Comparison of ENCODE assay signal across 33 cellular contexts in genomic region chr9:94680020-94680419, GRCh38. TPM values are rescaled to one million over a fixed set of nuclear protein-coding genes. Genes with fewer than 3 reads are reported as not detected.
"Had no signal": no experiment of that assay in that cellular context is flagged by ENCODE, and none has a peak within 500 bp of the region (broad histone marks: within the 10 kb centered on the region; RNA-seq: fewer than 3 reads in every experiment).

No MANE protein-coding gene starts in this region.

- H3K27ac ChIP-seq: ascending aorta, breast epithelium, cardiac muscle cell, colonic mucosa, esophagus squamous epithelium, gastroesophageal sphincter, heart right ventricle had no signal

- H3K27me3 ChIP-seq: ascending aorta, breast epithelium, cardiac muscle cell, colonic mucosa, esophagus squamous epithelium, gastroesophageal sphincter, heart right ventricle had no signal

- H3K9me3 ChIP-seq: ascending aorta, breast epithelium, colonic mucosa, esophagus squamous epithelium, gastroesophageal sphincter, heart right ventricle had no signal

- DNase-seq: activated CD4-positive, alpha-beta memory T cell treated with anti-CD3 and anti-CD28 coated beads for 36 hours; activated CD4-positive, alpha-beta T cell treated with anti-CD3 and anti-CD28 coated beads for 36 hours; activated CD4-positive, alpha-beta T cell treated with anti-CD3 and anti-CD28 coated beads, Interleukin-2, amount 10 ng/mL, durations not matched to agents 24 days and 14 days; activated CD4-positive, CD25-positive, alpha-beta regulatory T cell; activated CD4-positive, CD25-positive, alpha-beta regulatory T cell treated with anti-CD3 and anti-CD28 coated beads, Interleukin-2, amount 50 U/mL, for 72 hours; activated CD8-positive, alpha-beta memory T cell treated with anti-CD3 and anti-CD28 coated beads, Interleukin-2, amount 50 U/mL, for 48 hours; activated CD8-positive, alpha-beta T cell treated with anti-CD3 and anti-CD28 coated beads, Interleukin-2, amount 10 ng/mL, durations not matched to agents 7 days and 5 days; activated gamma-delta T cell; activated naive CD4-positive, alpha-beta T cell; activated naive CD4-positive, alpha-beta T cell treated with anti-CD3 and anti-CD28 coated beads, Interleukin-2, amount 10 ng/mL, durations not matched to agents 7 days and 5 days; activated naive CD8-positive, alpha-beta T cell treated with anti-CD3 and anti-CD28 coated beads, Interleukin-2, amount 10 ng/mL, durations not matched to agents 7 days and 5 days; activated T-cell treated with anti-CD3 and anti-CD28 coated beads for 4 hours; activated T-cell treated with anti-CD3 and anti-CD28 coated beads, Interleukin-2, amount 50 U/mL, for 24 hours; activated T-cell treated with anti-CD3 and anti-CD28 coated beads, Interleukin-2, amount 50 U/mL, for 72 hours; central memory CD4-positive, alpha-beta T cell; cerebellar nuclear complex; colonic mucosa; effector memory CD4-positive, alpha-beta T cell; endodermal cell; erythroblast; esophagus squamous epithelium; foreskin melanocyte; heart right ventricle; T-helper 1 cell; T-helper 17 cell; T1000 had no signal

- H3K36me3 ChIP-seq: ascending aorta, breast epithelium, cardiac muscle cell, colonic mucosa, esophagus squamous epithelium, gastroesophageal sphincter, heart right ventricle had no signal

- H3K4me1 ChIP-seq: breast epithelium, colonic mucosa had no signal

- ATAC-seq: activated CD4-positive, alpha-beta T cell treated with anti-CD3 and anti-CD28 coated beads for 36 hours; activated CD8-positive, alpha-beta T cell treated with anti-CD3 and anti-CD28 coated beads, Interleukin-2, amount 10 ng/mL, durations not matched to agents 7 days and 5 days; activated naive CD4-positive, alpha-beta T cell treated with anti-CD3 and anti-CD28 coated beads, Interleukin-2, amount 50 U/mL, for 72 hours; activated T-cell treated with anti-CD3 and anti-CD28 coated beads, Interleukin-2, amount 50 U/mL, for 72 hours; gastroesophageal sphincter; heart right ventricle; T-helper 17 cell had no signal

- H3K4me3 ChIP-seq: ascending aorta, breast epithelium, cardiac muscle cell, colonic mucosa, esophagus squamous epithelium, gastroesophageal sphincter, heart right ventricle had no signal

RNA-seq across cellular contexts. Expression of gene FBP1, which starts 40.7 kb away (rescaled TPM):
- total RNA-seq: activated CD4-positive, alpha-beta T cell treated with anti-CD3 and anti-CD28 coated beads, Interleukin-2, amount 10 ng/mL, durations not matched to agents 24 days and 14 days; fibroblast of lung; fibroblast of villous mesenchyme had no signal
- polyA plus RNA-seq: fibroblast of lung had no signal
